Comparison of ENCODE assay signal across 10 cellular contexts in genomic region chr16:57316390-57317017, GRCh38. TPM values are rescaled to one million over a fixed set of nuclear protein-coding genes. Genes with fewer than 3 reads are reported as not detected.
A peak's percentile ranks its signal among the peaks of the same experiment; 100 is the strongest.
DNase-seq lines count a peak whose midpoint lies in the region; ATAC-seq and TF ChIP-seq lines count a peak whose summit lies in the region.
"Had no signal": no experiment of that assay in that cellular context is flagged by ENCODE, and none has a peak within 500 bp of the region (broad histone marks: within the 10 kb centered on the region; RNA-seq: fewer than 3 reads in every experiment).

No MANE protein-coding gene starts in this region.

- H3K27me3 ChIP-seq in PC-3 (ENCODE audit: low read length) = no peaks in the 10 kb centered on the region
- no peaks in the 10 kb centered on the region for H3K27me3 ChIP-seq in esophagus muscularis mucosa

- no peak for TF ChIP-seq EP300 in esophagus muscularis mucosa (IDR thresholded peaks at IDR 0.05)

- no peaks in the 10 kb centered on the region for H3K9me2 ChIP-seq in PC-3 (replicated peaks; ENCODE audit: low read length)

- H3K4me1 ChIP-seq in PC-3 (ENCODE audit: insufficient read depth, low read length) (peaks cover 18% of the 10 kb centered on the region), esophagus muscularis mucosa (peaks cover 26 to 48% (median 41%) of the 10 kb centered on the region in 4 donors)

- no peaks in the 10 kb centered on the region for H3K79me2 ChIP-seq in PC-3 (ENCODE audit: low read length)

- no peak for TF ChIP-seq POLR2A in esophagus muscularis mucosa (IDR thresholded peaks at IDR 0.05; ENCODE audit: low read depth)

- H3K36me3 ChIP-seq in PC-3 (ENCODE audit: low read depth, low read length) (no peaks in the 10 kb centered on the region), esophagus muscularis mucosa (no peaks in the 10 kb centered on the region)

- peak; percentile 83 for DNase-seq in ACHN
- DNase-seq in PC-3 = peak; percentile 64
- DNase-seq in esophagus muscularis mucosa (ENCODE audit: extremely low spot score) = peak; percentile 86
- DNase-seq in myocyte (ENCODE audit: low read depth) = peak; percentile 35
- DNase-seq in stimulated activated naive B cell treated with anti-CD40 and anti-IgM and Interleukin-4, amounts not matched to agents 10 μg/mL and 1 μg/mL and 100 μg/mL, for 72 hours = no peak
- DNase-seq in stimulated activated CD4-positive, alpha-beta T cell treated with anti-CD3 and anti-CD28 coated beads, Interleukin-2, amount 100 ng/mL, for 24 hours = no peak
- DNase-seq in cerebellar cortex (ENCODE audit: low spot score) = no peak
- DNase-seq in inferior parietal cortex (ENCODE audit: extremely low spot score) = no peak
- DNase-seq: COR-L47, NCI-H69 had no signal

- no TSS peak for BruUV-seq in PC-3 (replicated peaks; lab: Mats Ljungman, UMichigan)

- ATAC-seq in PC-3 = peak; percentile 88
- ATAC-seq in stimulated activated naive B cell treated with anti-CD40 and anti-IgM and Interleukin-4, amounts not matched to agents 10 μg/mL and 1 μg/mL and 100 μg/mL, for 72 hours (replicated peaks) = no peak

- H3K9me3 Mint-ChIP-seq in stimulated activated naive B cell treated with anti-CD40 and anti-IgM and Interleukin-4, amounts not matched to agents 10 μg/mL and 1 μg/mL and 100 μg/mL, for 72 hours = no peaks in the 10 kb centered on the region

- TF ChIP-seq CTCF in PC-3 (conservative IDR thresholded peaks at IDR 0.05; ENCODE audit: low read depth, low read length) (no peak), esophagus muscularis mucosa (IDR thresholded peaks at IDR 0.05) (no peak)

- H3K4me3 ChIP-seq in PC-3 (ENCODE audit: low read length) = no peak overlapping the region
- H3K4me3 ChIP-seq in esophagus muscularis mucosa = no peak overlapping the region

- H3K9ac ChIP-seq in PC-3 (ENCODE audit: low read length) = peak overlapping the region; percentile 10; the same call in 1 of the 2 replicates

- 58% methylated on average over 3 of the region's 3 CpGs for WGBS in esophagus muscularis mucosa

- H4K20me1 ChIP-seq in PC-3 (ENCODE audit: low read length) = no peaks in the 10 kb centered on the region

- H3K27me3 Mint-ChIP-seq in stimulated activated naive B cell treated with anti-CD40 and anti-IgM and Interleukin-4, amounts not matched to agents 10 μg/mL and 1 μg/mL and 100 μg/mL, for 72 hours = peaks cover 9 to 10% of the 10 kb centered on the region in 2 donors

- no peaks in the 10 kb centered on the region for H3F3A ChIP-seq in PC-3 (ENCODE audit: low read length, unreplicated experiment)

- CTCF ChIA-PET in PC-3 (lab: Charles Lee) = no interaction called here

- H2AFZ ChIP-seq in PC-3 (ENCODE audit: low read length) = no peak overlapping the region

- in situ Hi-C loops in ACHN (cut with HindIII; ENCODE audit: low pct_ligation_motif_present, low pct_unique_long_range_greater_than_20kb, low sequenced_read_pairs) = no loop called here

- no peak overlapping the region for H3K4me3 Mint-ChIP-seq in stimulated activated naive B cell treated with anti-CD40 and anti-IgM and Interleukin-4, amounts not matched to agents 10 μg/mL and 1 μg/mL and 100 μg/mL, for 72 hours

- intact Hi-C loops in PC-3 (cut with micrococcal nuclease) (no loop called here), esophagus muscularis mucosa (cut with DNase I) (no loop called here)

- POLR2A ChIA-PET in PC-3 (lab: Charles Lee; ENCODE audit: unreplicated experiment) = interaction anchor here (0.7 kb wide), 1 partner anchor 107 kb away, joined by 5 read pairs; no protein-coding TSS in a partner anchor

- peaks cover 15 to 21% of the 10 kb centered on the region in 2 donors for H3K4me1 Mint-ChIP-seq in stimulated activated naive B cell treated with anti-CD40 and anti-IgM and Interleukin-4, amounts not matched to agents 10 μg/mL and 1 μg/mL and 100 μg/mL, for 72 hours

- no peaks in the 10 kb centered on the region for H3K36me3 Mint-ChIP-seq in stimulated activated naive B cell treated with anti-CD40 and anti-IgM and Interleukin-4, amounts not matched to agents 10 μg/mL and 1 μg/mL and 100 μg/mL, for 72 hours

- H3K4me2 ChIP-seq in PC-3 (ENCODE audit: low read length) = peak overlapping the region; percentile 28; the same call in 1 of the 2 replicates

- peak overlapping the region; percentile 39; the same call in 1 of the 2 replicates for H3K27ac ChIP-seq in PC-3 (ENCODE audit: low read length)
- H3K27ac ChIP-seq in esophagus muscularis mucosa (replicated peaks in 1 of 4) = peak overlapping the region; percentile 63 to 75 (median 70)

- H3K9me3 ChIP-seq in PC-3 (ENCODE audit: low read length) (no peaks in the 10 kb centered on the region), esophagus muscularis mucosa (no peaks in the 10 kb centered on the region)

- no peak overlapping the region for H3K27ac Mint-ChIP-seq in stimulated activated naive B cell treated with anti-CD40 and anti-IgM and Interleukin-4, amounts not matched to agents 10 μg/mL and 1 μg/mL and 100 μg/mL, for 72 hours

RNA-seq across cellular contexts. Expression of gene PLLP, which starts 32.0 kb away (rescaled TPM):
- total RNA-seq in PC-3 (2014; rRNA removed) = 0.35 and 1.6 TPM in 2 replicates
- total RNA-seq in esophagus muscularis mucosa = 10 to 100 TPM in 1 of 4 donors, 1 to 10 TPM in 3; 3.6 to 10.7 (median 6.4) TPM
- not detected in 2 replicates for total RNA-seq in myocyte
- polyA plus RNA-seq in myocyte (2012) = 0.42 TPM

RNA-seq across cellular contexts. Expression of gene CCL22, which starts 42.1 kb away (rescaled TPM):
- total RNA-seq in PC-3 (2014; rRNA removed) (not detected in 2 replicates), esophagus muscularis mucosa (not detected), myocyte (not detected in 2 replicates)
- polyA plus RNA-seq in myocyte (2012) = not detected

RNA-seq across cellular contexts. Expression of gene CX3CL1, which starts 55.8 kb away (rescaled TPM):
- total RNA-seq in PC-3 (2014; rRNA removed) (0.35 TPM in 1 of 2 replicates, not detected in the other), esophagus muscularis mucosa (10 to 100 TPM; 26.8 to 40.4 (median 29.9) TPM), myocyte (not detected in 2 replicates)
- not detected for polyA plus RNA-seq in myocyte (2012)

Comparison
In these comparisons a context has a peak if more than half of its experiments do, and no peak if none do; other contexts are left out.
1. DNase-seq: peak in ACHN (single experiment), PC-3 (single experiment), esophagus muscularis mucosa (single experiment) and myocyte (single experiment); none in stimulated activated naive B cell treated with anti-CD40 and anti-IgM and Interleukin-4, amounts not matched to agents 10 μg/mL and 1 μg/mL and 100 μg/mL, for 72 hours (single experiment), stimulated activated CD4-positive, alpha-beta T cell treated with anti-CD3 and anti-CD28 coated beads, Interleukin-2, amount 100 ng/mL, for 24 hours (0 of 2), cerebellar cortex (single experiment) and inferior parietal cortex (single experiment).
2. RNA of gene CX3CL1, which starts 55.8 kb away (total RNA-seq): 26.8 to 40.4 TPM in esophagus muscularis mucosa; 0.35 TPM in PC-3 and not detected in myocyte; every median in the first group is over 10 times any median in the second.